In genomic region chr1:118123436-118123835, GRCh38 we compare ENCODE assay signal across 18 cellular contexts.
DNase-seq lines count a peak whose midpoint lies in the region; TF ChIP-seq lines count a peak whose summit lies in the region.
"Had no signal": no experiment of that assay in that cellular context is flagged by ENCODE, and none has a peak within 500 bp of the region (broad histone marks: within the 10 kb centered on the region; RNA-seq: fewer than 3 reads in every experiment).

No MANE protein-coding gene starts in this region.

- H4K20me1 ChIP-seq in MM.1S (ENCODE audit: insufficient read depth, low read length) = no peaks in the 10 kb centered on the region
- H4K20me1 ChIP-seq: BLaER1 had no signal

- H2AFZ ChIP-seq in MM.1S (ENCODE audit: low read length) = no peak overlapping the region
- H2AFZ ChIP-seq: GM23248 had no signal

- H3K4me1 ChIP-seq in SJCRH30 (peaks cover 33% of the 10 kb centered on the region), MM.1S (ENCODE audit: low read length) (no peaks in the 10 kb centered on the region), Peyer's patch (no peaks in the 10 kb centered on the region)
- H3K4me1 ChIP-seq: BLaER1 had no signal

- H3K4me3 ChIP-seq in SJCRH30 (no peak overlapping the region), MM.1S (ENCODE audit: low read length) (no peak overlapping the region), Peyer's patch (no peak overlapping the region)
- H3K4me3 ChIP-seq: BLaER1, GM23248, HAP-1, K562 had no signal

- no peaks in the 10 kb centered on the region for H3K9me2 ChIP-seq in MM.1S (replicated peaks; ENCODE audit: insufficient read depth, low read length)

- TF ChIP-seq POLR2A in Peyer's patch (IDR thresholded peaks at IDR 0.05) = no peak

- peak; percentile 6 for DNase-seq in NCI-H1092 treated with DMSO at 0.1 percent for 48 hours (lab: John Stamatoyannopoulos, UW)
- DNase-seq in NCI-H1092 (lab: John Stamatoyannopoulos, UW) = no peak
- peak; percentile 26 for DNase-seq in NCI-H69 (lab: John Stamatoyannopoulos, UW)
- peak in 1 of 2 experiments; percentile 69 for DNase-seq in SJCRH30
- no peak for DNase-seq in NCI-H2196 treated with DMSO at 0.1 percent for 48 hours (lab: John Stamatoyannopoulos, UW; ENCODE audit: unreplicated experiment)
- no peak for DNase-seq in MM.1S
- DNase-seq in Peyer's patch = no peak
- DNase-seq: 8988T; CD8-positive, alpha-beta memory T cell; COR-L47; DMS 273 treated with DMSO at 0.1 percent for 48 hours; DMS53; DND-41; GM23248; IMR-90 had no signal

- H3K27me3 ChIP-seq in SJCRH30 = no peaks in the 10 kb centered on the region
- no peaks in the 10 kb centered on the region for H3K27me3 ChIP-seq in MM.1S (replicated peaks; ENCODE audit: insufficient read depth, low read length)
- H3K27me3 ChIP-seq in Peyer's patch = no peaks in the 10 kb centered on the region
- H3K27me3 ChIP-seq: BLaER1 had no signal

- TF ChIP-seq CTCF in MM.1S (IDR thresholded peaks at IDR 0.05; ENCODE audit: low read length) = no peak
- no peak for TF ChIP-seq CTCF in Peyer's patch (IDR thresholded peaks at IDR 0.05)

- H3K4me2 ChIP-seq in MM.1S (ENCODE audit: low read depth, low read length) = no peak overlapping the region
- H3K4me2 ChIP-seq: BLaER1 had no signal

- H3K9me3 ChIP-seq in SJCRH30 (replicated peaks) = no peaks in the 10 kb centered on the region
- H3K9me3 ChIP-seq in MM.1S (replicated peaks; ENCODE audit: insufficient read depth, low read length) = no peaks in the 10 kb centered on the region
- no peaks in the 10 kb centered on the region for H3K9me3 ChIP-seq in Peyer's patch
- H3K9me3 ChIP-seq: BLaER1, HAP-1 had no signal

- no peak overlapping the region for H3K9ac ChIP-seq in MM.1S (ENCODE audit: low read length)
- H3K9ac ChIP-seq: BLaER1, GM23248 had no signal

- H3F3A ChIP-seq in MM.1S (ENCODE audit: insufficient read depth, low read length) = no peaks in the 10 kb centered on the region

- no peaks in the 10 kb centered on the region for H3K79me2 ChIP-seq in MM.1S (ENCODE audit: low read length)

- H3K27ac ChIP-seq in SJCRH30 = peak overlapping the region; percentile 74
- H3K27ac ChIP-seq in MM.1S (ENCODE audit: low read length) = no peak overlapping the region
- H3K27ac ChIP-seq in Peyer's patch = no peak overlapping the region
- H3K27ac ChIP-seq: BLaER1, GM23248 had no signal

- no peaks in the 10 kb centered on the region for H3K36me3 ChIP-seq in SJCRH30
- no peaks in the 10 kb centered on the region for H3K36me3 ChIP-seq in MM.1S (replicated peaks; ENCODE audit: insufficient read depth, low read length)
- H3K36me3 ChIP-seq in Peyer's patch = no peaks in the 10 kb centered on the region
- H3K36me3 ChIP-seq: BLaER1, HAP-1 had no signal

Comparison
In these comparisons a context has a peak if more than half of its experiments do, and no peak if none do; other contexts are left out.
1. DNase-seq: peak in NCI-H1092 treated with DMSO at 0.1 percent for 48 hours (single experiment) and NCI-H69 (single experiment); none in NCI-H1092 (single experiment), NCI-H2196 treated with DMSO at 0.1 percent for 48 hours (single experiment), MM.1S (single experiment) and Peyer's patch (0 of 3).